In genomic region chr13:111853146-111853545, GRCh38 we compare ENCODE assay signal across 22 cellular contexts.
"Had no signal": no experiment of that assay in that cellular context is flagged by ENCODE, and none has a peak within 500 bp of the region (broad histone marks: within the 10 kb centered on the region; RNA-seq: fewer than 3 reads in every experiment).

No MANE protein-coding gene starts in this region.

- H3K36me3 ChIP-seq: esophagus muscularis mucosa, gastrocnemius medialis, left ventricle myocardium inferior, suprapubic skin, thyroid gland, upper lobe of left lung, uterus had no signal

- H3K27ac Mint-ChIP-seq: naive B cell; stimulated activated effector memory CD8-positive, alpha-beta T cell treated with anti-CD3 and anti-CD28 coated beads, Interleukin-12 subunit alpha, Interleukin-12 subunit beta, amount 100 ng/mL, for 72 hours had no signal

- H3K4me3 Mint-ChIP-seq: naive B cell; stimulated activated effector memory CD8-positive, alpha-beta T cell treated with anti-CD3 and anti-CD28 coated beads, Interleukin-12 subunit alpha, Interleukin-12 subunit beta, amount 100 ng/mL, for 72 hours had no signal

- FAIRE-seq: kidney had no signal

- H3K27ac ChIP-seq: dorsolateral prefrontal cortex, epithelial cell of prostate, esophagus muscularis mucosa, gastrocnemius medialis, left ventricle myocardium inferior, suprapubic skin, thyroid gland, upper lobe of left lung, uterus had no signal

- H3K4me2 ChIP-seq: smooth muscle cell had no signal

- H3K9me3 ChIP-seq: gastrocnemius medialis, suprapubic skin, thyroid gland, upper lobe of left lung, uterus had no signal

- DNase-seq: cortex of kidney; dorsolateral prefrontal cortex; effector CD8-positive, alpha-beta T cell; gastrocnemius medialis; kidney; left cardiac atrium; left ventricle myocardium inferior; mesenchymal stem cell; naive B cell; posterior cingulate gyrus; stimulated activated CD4-positive, alpha-beta T cell treated with anti-CD3 and anti-CD28 coated beads, Interleukin-2, amount 100 ng/mL, for 48 hours; stimulated activated CD8-positive, alpha-beta memory T cell treated with anti-CD3 and anti-CD28 coated beads, Interleukin-4, amount 100 ng/mL, for 48 hours; stimulated activated naive CD8-positive, alpha-beta T cell treated with anti-CD3 and anti-CD28 coated beads, Interleukin-15, Interleukin-2, amounts not matched to agents 100 U/mL and 50 U/mL, for 24 hours; upper lobe of left lung; uterus had no signal

- H3K4me1 Mint-ChIP-seq: stimulated activated effector memory CD8-positive, alpha-beta T cell treated with anti-CD3 and anti-CD28 coated beads, Interleukin-12 subunit alpha, Interleukin-12 subunit beta, amount 100 ng/mL, for 72 hours had no signal

- H3K4me3 ChIP-seq: dorsolateral prefrontal cortex, esophagus muscularis mucosa, gastrocnemius medialis, left ventricle myocardium inferior, lung, smooth muscle cell, suprapubic skin, thyroid gland, upper lobe of left lung, uterus had no signal

- H3K36me3 Mint-ChIP-seq: naive B cell; stimulated activated effector memory CD8-positive, alpha-beta T cell treated with anti-CD3 and anti-CD28 coated beads, Interleukin-12 subunit alpha, Interleukin-12 subunit beta, amount 100 ng/mL, for 72 hours had no signal

- H3K27me3 ChIP-seq: thyroid gland, upper lobe of left lung, uterus had no signal

- H3K4me1 ChIP-seq: esophagus muscularis mucosa, gastrocnemius medialis, left ventricle myocardium inferior, suprapubic skin, upper lobe of left lung, uterus had no signal
